In the genomic region with DNA sequence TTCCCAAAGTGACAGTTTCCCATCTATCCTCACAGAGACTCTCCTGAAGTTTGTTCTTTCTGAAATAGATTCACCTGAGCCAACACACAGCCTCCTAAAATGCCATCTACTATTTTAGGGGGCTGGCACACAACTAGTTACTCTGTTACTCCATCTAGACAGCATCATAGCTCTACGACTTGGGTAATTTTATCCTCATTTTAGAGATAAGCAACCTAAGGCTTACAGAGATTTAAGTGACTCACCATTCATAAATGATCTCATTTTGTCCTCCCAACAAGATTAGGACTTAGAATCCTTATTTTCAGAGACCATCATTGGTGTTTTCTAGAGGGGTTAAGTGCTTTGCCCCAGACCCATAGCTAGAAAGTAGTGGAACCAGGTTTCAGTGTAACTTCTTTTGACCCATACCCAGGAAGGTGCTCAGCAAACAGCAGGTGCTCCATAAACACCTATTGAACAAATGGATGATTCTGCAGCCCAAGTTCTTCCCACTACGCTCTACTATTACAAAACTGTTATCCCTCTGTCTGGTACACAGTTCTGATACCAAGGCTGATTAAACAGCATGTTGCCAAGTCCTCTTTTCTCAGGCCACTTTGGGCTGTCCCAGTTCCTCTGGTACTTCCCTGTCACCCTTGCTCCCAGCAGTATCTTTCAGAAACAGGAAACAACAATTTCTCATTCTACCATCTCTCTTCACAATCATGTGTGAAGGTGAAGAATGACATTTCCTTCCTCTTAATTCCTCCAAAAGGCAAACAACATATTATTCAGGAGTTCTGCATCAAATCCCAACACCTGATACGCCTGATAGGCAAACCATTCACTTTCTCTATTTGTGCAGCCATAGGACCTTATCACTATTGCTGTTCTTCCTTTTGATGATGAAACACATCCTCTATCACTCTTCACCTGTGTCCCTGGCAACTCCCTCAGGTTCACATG, we compare ENCODE assay signal across 24 cellular contexts.
DNase-seq lines count a peak whose midpoint lies in the region; ATAC-seq, FAIRE-seq and TF ChIP-seq lines count a peak whose summit lies in the region.
"Had no signal": no experiment of that assay in that cellular context is flagged by ENCODE, and none has a peak within 500 bp of the region (broad histone marks: within the 10 kb centered on the region; RNA-seq: fewer than 3 reads in every experiment).

No MANE protein-coding gene starts in this region.

- intact Hi-C loops in IMR-90 (cut with micrococcal nuclease): loop anchor here (5.0 kb wide), 1 partner anchor 156 kb away; no protein-coding TSS in a partner anchor
- intact Hi-C loops in HepG2 (cut with micrococcal nuclease; ENCODE audit: unreplicated experiment): no loop called here

- 100% methylated on average over 2 of the region's 3 CpGs; no CpG with 5 or more reads in 1 of the 2 experiments for WGBS in IMR-90 (ENCODE audit: extremely low coverage in 2 of 2, insufficient read length in 1 of 2), 2 experiments
- 0% methylated on average over 3 of the region's 3 CpGs for WGBS in HepG2 (ENCODE audit: low lambda C conversion rate)

- H2AK5ac ChIP-seq in IMR-90 (ENCODE audit: low read depth, low read length): peak overlapping the region; percentile 54; the same call in 1 of the 2 replicates

- no peak overlapping the region for H2AK9ac ChIP-seq in IMR-90 (replicated peaks; ENCODE audit: low read depth, low read length, poor library complexity)

- ATAC-seq in IMR-90 (ENCODE audit: low read depth) (peak; percentile 78), HG03342 (IDR thresholded peaks at IDR 0.05; ENCODE audit: unreplicated experiment) (no peak), HepG2 (no peak), HG02610 (IDR thresholded peaks at IDR 0.05; ENCODE audit: unreplicated experiment) (no peak)
- ATAC-seq: A549, GM23338, right lobe of liver had no signal

- peaks cover 4% of the 10 kb centered on the region; the same call in 1 of the 2 replicates for H3K9me1 ChIP-seq in IMR-90 (ENCODE audit: insufficient read depth, low read length)

- H2BK20ac ChIP-seq in IMR-90 (ENCODE audit: low read depth, low read length): peak overlapping the region; percentile 36; the same call in 1 of the 2 replicates

- TF ChIP-seq CTCF in AG04449 (IDR thresholded peaks at IDR 0.05; ENCODE audit: insufficient read depth, low read length, missing control alignments) (no peak), IMR-90 (conservative IDR thresholded peaks at IDR 0.05; ENCODE audit: low read depth, low read length) (no peak), HepG2 (CRISPR knock-in tag; IDR thresholded peaks at IDR 0.05) (no peak)

- H2BK120ac ChIP-seq in IMR-90 (ENCODE audit: low read depth, low read length): peak overlapping the region; percentile 3

- H4K20me1 ChIP-seq in IMR-90 (ENCODE audit: insufficient read depth, low read length): no peaks in the 10 kb centered on the region
- no peaks in the 10 kb centered on the region for H4K20me1 ChIP-seq in HepG2 (ENCODE audit: insufficient read depth, low read length)

- dilution Hi-C loops in IMR-90 (cut with HindIII; ENCODE audit: low sequenced_read_pairs, unreplicated experiment): no loop called here

- H4K5ac ChIP-seq in IMR-90 (ENCODE audit: low read depth, low read length): peak overlapping the region; percentile 64; the same call in 1 of the 2 replicates

- H3K79me2 ChIP-seq in HepG2 (ENCODE audit: insufficient read depth, low read length): no peaks in the 10 kb centered on the region

- H3K23ac ChIP-seq in IMR-90 (ENCODE audit: low read depth, low read length): no peak overlapping the region

- no peaks in the 10 kb centered on the region; a peak in 1 of 4 replicates for H3K79me1 ChIP-seq in IMR-90 (ENCODE audit: low read depth in 1 of 2, low read length in 2 of 2)

- in situ Hi-C loops in IMR-90 (cut with MboI; ENCODE audit: low sequenced_read_pairs): no loop called here
- in situ Hi-C loops in HepG2 (cut with HindIII; ENCODE audit: extremely low pct_ligation_motif_present, low pct_unique_long_range_greater_than_20kb): no loop called here

- no peak for TF ChIP-seq EP300 in HepG2 (IDR thresholded peaks at IDR 0.05; ENCODE audit: low read depth in 2 of 2, low read length in 2 of 2)
- TF ChIP-seq EP300 in HepG2 (CRISPR knock-in tag; IDR thresholded peaks at IDR 0.05; ENCODE audit: borderline replicate concordance): no peak

- H3K14ac ChIP-seq in IMR-90 (replicated peaks; ENCODE audit: low read depth, low read length): peak overlapping the region; percentile 66

- H3K27ac ChIP-seq in IMR-90 (ENCODE audit: insufficient read depth, low read length): no peak overlapping the region
- no peak overlapping the region for H3K27ac ChIP-seq in HepG2 (ENCODE audit: extremely low read length, insufficient read depth, low read length)
- H3K27ac ChIP-seq: A549, C4-2B, esophagus muscularis mucosa, ovary, right lobe of liver had no signal

- peak overlapping the region; percentile 74 for H3K18ac ChIP-seq in IMR-90 (ENCODE audit: low read depth, low read length)

- peaks cover 12% of the 10 kb centered on the region for H3K4me1 ChIP-seq in IMR-90 (ENCODE audit: control insufficient read depth, insufficient read depth, low read length)
- no peaks in the 10 kb centered on the region for H3K4me1 ChIP-seq in HepG2 (ENCODE audit: insufficient read depth, low read length)
- H3K4me1 ChIP-seq: A549 had no signal

- no peak overlapping the region for H2BK15ac ChIP-seq in IMR-90 (ENCODE audit: low read depth, low read length)

- BruUV-seq in IMR-90 (replicated peaks; lab: Mats Ljungman, UMichigan): no TSS peak
- BruUV-seq in HepG2 (replicated peaks; lab: Mats Ljungman, UMichigan): no TSS peak

- DNase-seq in AG04449 (ENCODE audit: low read depth, low spot score) (peak; percentile 14), IMR-90 (peak; percentile 86), dedifferentiated amniotic fluid mesenchymal stem cell (ENCODE audit: extremely low spot score) (peak; percentile 19), iris pigment epithelial cell (ENCODE audit: low read depth) (peak; percentile 75), H54 (ENCODE audit: insufficient read length, low spot score) (no peak), HepG2 (ENCODE audit: low spot score) (no peak)
- DNase-seq: activated CD4-positive, alpha-beta memory T cell treated with anti-CD3 and anti-CD28 coated beads for 36 hours; activated CD4-positive, CD25-positive, alpha-beta regulatory T cell; amniotic stem cell; effector CD8-positive, alpha-beta T cell; heart right ventricle; KG1; naive B cell; NCI-H2029; NCI-H446; ovary; right lobe of liver; SK-N-SH had no signal

- H4K8ac ChIP-seq in IMR-90 (ENCODE audit: low read depth in 2 of 2, low read length in 2 of 2): peak overlapping the region in 1 of 2 experiments; percentile 38; a peak in 1 of 4 replicates

- no peak for TF ChIP-seq RAD21 in IMR-90 (IDR thresholded peaks at IDR 0.05; ENCODE audit: low read length)
- no peak for TF ChIP-seq RAD21 in HepG2 (CRISPR knock-in tag; IDR thresholded peaks at IDR 0.05)

- no peak for FAIRE-seq in H54 (lab: Jason Lieb, UNC)
- FAIRE-seq in HepG2 (lab: Jason Lieb, UNC): no peak
- FAIRE-seq: A549 had no signal

- H3K56ac ChIP-seq in IMR-90 (ENCODE audit: extremely low read depth, insufficient read depth, low read length): no peak overlapping the region

- H3K4me2 ChIP-seq in IMR-90 (ENCODE audit: low read depth, low read length): peak overlapping the region; percentile 65; the same call in 1 of the 2 replicates
- H3K4me2 ChIP-seq in HepG2 (ENCODE audit: low read depth, low read length): no peak overlapping the region
- H3K4me2 ChIP-seq: A549, GM23338, SK-N-SH had no signal

- H3K4ac ChIP-seq in IMR-90 (ENCODE audit: low read depth, low read length): peak overlapping the region; percentile 48; the same call in 1 of the 2 replicates

- no peaks in the 10 kb centered on the region for H3K27me3 ChIP-seq in IMR-90 (ENCODE audit: control insufficient read depth, insufficient read depth, low read length)
- peaks cover 0 to 6% of the 10 kb centered on the region in 2 experiments; a peak in 1 of 5 replicates for H3K27me3 ChIP-seq in HepG2 (ENCODE audit: control insufficient read depth in 1 of 2, insufficient read depth in 2 of 2, low read length in 2 of 2)
- H3K27me3 ChIP-seq: esophagus muscularis mucosa, heart right ventricle, ovary, right lobe of liver had no signal

- H3K9ac ChIP-seq in IMR-90 (ENCODE audit: low read depth, low read length) (no peak overlapping the region), HepG2 (ENCODE audit: insufficient read depth, low read depth, low read length) (no peak overlapping the region)
- H3K9ac ChIP-seq: SK-N-SH had no signal

- peaks cover under 1% of the 10 kb centered on the region; the same call in 1 of the 2 replicates for H3K36me3 ChIP-seq in IMR-90 (ENCODE audit: control insufficient read depth, insufficient read depth, low read length)
- no peaks in the 10 kb centered on the region for H3K36me3 ChIP-seq in HepG2 (replicated peaks in 1 of 2; ENCODE audit: control insufficient read depth in 1 of 2, insufficient read depth in 2 of 2, low read length in 2 of 2)
- H3K36me3 ChIP-seq: esophagus muscularis mucosa, ovary, right lobe of liver had no signal

- CTCF ChIA-PET in AG04449 (lab: Yijun Ruan, JAX): no interaction called here
- CTCF ChIA-PET in IMR-90 (lab: Yijun Ruan, JAX): interaction anchor here (0.6 kb wide), 1 partner anchor 941 kb away, joined by 3 read pairs; no protein-coding TSS in a partner anchor
- CTCF ChIA-PET in HepG2 (lab: Yijun Ruan, JAX; ENCODE audit: low intra/inter-chr PET ratio, low total read pairs): no interaction called here

- TF ChIP-seq POLR2A in IMR-90 (IDR thresholded peaks at IDR 0.05; ENCODE audit: low read depth, low read length): no peak
- no peak for TF ChIP-seq POLR2A in H54 (IDR thresholded peaks at IDR 0.05; ENCODE audit: low read depth, low read length)
- TF ChIP-seq POLR2A in HepG2 (IDR thresholded peaks at IDR 0.05; ENCODE audit: insufficient read depth in 1 of 2, low read depth in 2 of 2, low read length in 2 of 2): no peak

- no peak overlapping the region for H3K4me3 ChIP-seq in AG04449 (ENCODE audit: low read depth, low read length)
- H3K4me3 ChIP-seq in IMR-90 (ENCODE audit: insufficient read depth, low read depth, low read length): no peak overlapping the region
- no peak overlapping the region for H3K4me3 ChIP-seq in HepG2 (replicated peaks in 1 of 3; ENCODE audit: insufficient read depth in 1 of 3, low read depth in 2 of 3, low read length in 3 of 3)
- H3K4me3 ChIP-seq: A549, esophagus muscularis mucosa, GM23338, heart right ventricle, ovary, right lobe of liver had no signal

- POLR2A ChIA-PET in AG04449 (lab: Yijun Ruan, JAX) (no interaction called here), IMR-90 (lab: Charles Lee; ENCODE audit: unreplicated experiment) (no interaction called here), HepG2 (lab: Yijun Ruan, JAX) (no interaction called here)

- H3K9me3 ChIP-seq in IMR-90 (ENCODE audit: control insufficient read depth, insufficient read depth, low read length): no peaks in the 10 kb centered on the region
- no peaks in the 10 kb centered on the region for H3K9me3 ChIP-seq in HepG2 (ENCODE audit: low read length)
- H3K9me3 ChIP-seq: A549, esophagus muscularis mucosa, heart right ventricle, ovary, right lobe of liver, SK-N-SH had no signal

- H4K91ac ChIP-seq in IMR-90 (ENCODE audit: insufficient read depth, low read depth, low read length): peak overlapping the region; percentile 19; the same call in 1 of the 2 replicates

- peak overlapping the region; percentile 13 for H2BK5ac ChIP-seq in IMR-90 (ENCODE audit: low read depth, low read length, poor library complexity, severe bottlenecking)

- H2AFZ ChIP-seq in IMR-90 (replicated peaks; ENCODE audit: low read length, poor library complexity) (no peak overlapping the region), HepG2 (ENCODE audit: low read length) (no peak overlapping the region)
- H2AFZ ChIP-seq: GM23338 had no signal

Comparison
In these comparisons a context has a peak if more than half of its experiments do, and no peak if none do; other contexts are left out.
1. DNase-seq: peak in AG04449 (single experiment), IMR-90 (single experiment), dedifferentiated amniotic fluid mesenchymal stem cell (single experiment) and iris pigment epithelial cell (single experiment); none in H54 (single experiment) and HepG2 (single experiment).